10 cellular contexts compared by ENCODE assay signal in genomic region chr2:203016716-203017115, GRCh38. TPM values are rescaled to one million over a fixed set of nuclear protein-coding genes. Genes with fewer than 3 reads are reported as not detected.
DNase-seq lines count a peak whose midpoint lies in the region; ATAC-seq lines count a peak whose summit lies in the region.
"Had no signal": no experiment of that assay in that cellular context is flagged by ENCODE, and none has a peak within 500 bp of the region (broad histone marks: within the 10 kb centered on the region; RNA-seq: fewer than 3 reads in every experiment).

No MANE protein-coding gene starts in this region.

- no peak for ATAC-seq in stimulated activated naive CD8-positive, alpha-beta T cell treated with anti-CD3 and anti-CD28 coated beads, Interleukin-15, Interleukin-2, amounts not matched to agents 100 U/mL and 50 U/mL, for 24 hours
- no peak for ATAC-seq in naive thymus-derived CD8-positive, alpha-beta T cell

- H3K27ac Mint-ChIP-seq in stimulated activated naive CD8-positive, alpha-beta T cell treated with anti-CD3 and anti-CD28 coated beads, Interleukin-15, Interleukin-2, amounts not matched to agents 100 ng/mL and 50 ng/mL, for 24 hours, result no peak overlapping the region
- H3K27ac Mint-ChIP-seq in naive thymus-derived CD8-positive, alpha-beta T cell, result peak overlapping the region in 5 of 10 donors; percentile 6 to 46 (median 28)

- POLR2A ChIA-PET in naive thymus-derived CD8-positive, alpha-beta T cell (lab: Charles Lee), result no interaction called here

- no peaks in the 10 kb centered on the region for H3K27me3 Mint-ChIP-seq in stimulated activated naive CD8-positive, alpha-beta T cell treated with anti-CD3 and anti-CD28 coated beads, Interleukin-15, Interleukin-2, amounts not matched to agents 100 ng/mL and 50 ng/mL, for 24 hours
- H3K27me3 Mint-ChIP-seq in naive thymus-derived CD8-positive, alpha-beta T cell, result peaks cover 0 to under 1% (median 0%) of the 10 kb centered on the region in 5 donors

- H3K4me3 Mint-ChIP-seq in stimulated activated naive CD8-positive, alpha-beta T cell treated with anti-CD3 and anti-CD28 coated beads, Interleukin-15, Interleukin-2, amounts not matched to agents 100 ng/mL and 50 ng/mL, for 24 hours, result peak overlapping the region; percentile 54
- peak overlapping the region in 6 of 10 donors; percentile 6 to 70 (median 40) for H3K4me3 Mint-ChIP-seq in naive thymus-derived CD8-positive, alpha-beta T cell

- H3K9me3 Mint-ChIP-seq in stimulated activated naive CD8-positive, alpha-beta T cell treated with anti-CD3 and anti-CD28 coated beads, Interleukin-15, Interleukin-2, amounts not matched to agents 100 ng/mL and 50 ng/mL, for 24 hours, result no peaks in the 10 kb centered on the region
- H3K9me3 Mint-ChIP-seq in naive thymus-derived CD8-positive, alpha-beta T cell, result no peaks in the 10 kb centered on the region

- H3K36me3 Mint-ChIP-seq in stimulated activated naive CD8-positive, alpha-beta T cell treated with anti-CD3 and anti-CD28 coated beads, Interleukin-15, Interleukin-2, amounts not matched to agents 100 ng/mL and 50 ng/mL, for 24 hours (ENCODE audit: low read depth), result no peaks in the 10 kb centered on the region
- no peaks in the 10 kb centered on the region for H3K36me3 Mint-ChIP-seq in naive thymus-derived CD8-positive, alpha-beta T cell

- peaks cover 44% of the 10 kb centered on the region for H3K4me1 Mint-ChIP-seq in stimulated activated naive CD8-positive, alpha-beta T cell treated with anti-CD3 and anti-CD28 coated beads, Interleukin-15, Interleukin-2, amounts not matched to agents 100 ng/mL and 50 ng/mL, for 24 hours (ENCODE audit: low read depth)
- peaks cover 24 to 52% (median 39%) of the 10 kb centered on the region in 4 donors for H3K4me1 Mint-ChIP-seq in naive thymus-derived CD8-positive, alpha-beta T cell

- no peak for DNase-seq in stimulated activated naive CD8-positive, alpha-beta T cell treated with anti-CD3 and anti-CD28 coated beads, Interleukin-15, Interleukin-2, amounts not matched to agents 100 U/mL and 50 U/mL, for 24 hours
- DNase-seq in dermis blood vessel endothelial cell (peak; percentile 30), HPDE6-E6E7 (ENCODE audit: extremely low spot score) (no peak), D341Med (ENCODE audit: low spot score) (no peak), cerebellar nuclear complex (lab: John Stamatoyannopoulos, UW) (no peak)
- no peak for DNase-seq in naive thymus-derived CD8-positive, alpha-beta T cell
- DNase-seq in activated CD4-positive, alpha-beta T cell treated with anti-CD3 and anti-CD28 coated beads for 4 hours, result no peak
- DNase-seq: activated CD4-positive, alpha-beta T cell treated with anti-CD3 and anti-CD28 coated beads, Interleukin-2, amount 50 U/mL, for 4 hours; NCI-H446 had no signal

RNA-seq across cellular contexts. Expression of gene NBEAL1, which starts 2.0 kb away (rescaled TPM):
- 37.2 and 42.5 TPM in 2 replicates for total RNA-seq in dermis blood vessel endothelial cell
- 10 to 100 TPM; 15.5 to 18.4 TPM for total RNA-seq in naive thymus-derived CD8-positive, alpha-beta T cell
- polyA plus RNA-seq in naive thymus-derived CD8-positive, alpha-beta T cell, result 1 to 10 TPM; 7.5 to 8.6 (median 8.1) TPM
